Comparison of ENCODE assay signal across 1 cellular context in the genomic region with DNA sequence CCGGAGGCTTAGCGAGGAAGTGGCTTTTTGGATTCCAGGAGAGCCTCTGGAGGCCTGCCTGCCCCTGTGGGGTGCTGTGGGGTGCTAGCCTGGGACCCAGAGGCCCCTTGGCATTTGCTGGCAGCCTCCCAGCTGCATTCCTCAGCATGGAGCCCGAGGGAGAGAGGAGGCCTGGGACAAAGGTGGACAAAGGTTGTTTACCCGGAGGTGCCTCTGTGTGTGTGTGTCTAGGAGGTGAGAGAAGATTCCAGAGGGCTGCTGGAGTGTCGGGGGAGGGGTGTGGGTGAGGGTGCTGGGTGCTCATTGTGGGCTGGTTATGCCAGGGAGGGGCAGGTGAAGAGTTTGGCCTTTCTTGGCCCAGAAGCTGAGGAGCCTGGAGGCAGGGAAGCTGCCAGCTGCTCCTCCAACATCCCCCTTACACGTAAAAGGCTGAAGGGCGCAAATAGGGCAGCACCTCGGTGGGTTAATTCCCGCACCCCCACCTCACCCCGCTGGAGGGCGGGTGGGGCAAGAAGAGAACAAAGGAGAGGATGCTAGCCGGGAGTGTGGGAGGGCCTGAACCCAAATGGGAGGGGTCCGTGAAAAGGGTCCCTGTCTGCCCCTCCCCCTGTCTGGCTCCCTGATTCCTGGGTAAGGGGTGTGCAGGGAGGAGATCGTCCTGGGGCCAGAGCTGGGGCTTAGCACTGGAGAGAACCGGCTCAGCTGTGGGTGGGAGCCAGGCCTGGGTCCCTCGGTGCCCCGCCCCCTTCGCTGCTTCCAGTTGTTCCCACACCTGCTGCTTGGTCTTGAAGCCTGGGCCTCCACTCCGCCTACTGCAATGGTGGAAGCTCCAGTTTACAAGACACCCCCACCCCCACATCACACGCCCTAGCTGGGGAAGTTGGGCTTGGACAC.
TF ChIP-seq lines count a peak whose summit lies in the region.

No MANE protein-coding gene starts in this region.

TF ChIP-seq in HepG2, 621 proteins besides CTCF, POLR2A, EP300 and RAD21 (continues in another document):
- TF ChIP-seq KLF11 (CRISPR knock-in tag; IDR thresholded peaks at IDR 0.05) (no peak), NR2F1 (CRISPR knock-in tag; IDR thresholded peaks at IDR 0.05) (no peak), XRCC5 (optimal IDR thresholded peaks at IDR 0.05; ENCODE audit: low read length) (peak; percentile 11), KLF12 (CRISPR knock-in tag; IDR thresholded peaks at IDR 0.05; ENCODE audit: borderline replicate concordance) (no peak), ZNF773 (CRISPR knock-in tag; IDR thresholded peaks at IDR 0.05; ENCODE audit: borderline replicate concordance) (no peak), ZNF441 (CRISPR knock-in tag; IDR thresholded peaks at IDR 0.05; ENCODE audit: borderline replicate concordance) (peak; percentile 83), MAZ (IDR thresholded peaks at IDR 0.05; ENCODE audit: borderline replicate concordance, low read depth, low read length) (peak; percentile 42; the same call in 1 of the 2 replicates), MAZ (CRISPR knock-in tag; IDR thresholded peaks at IDR 0.05; ENCODE audit: low read depth) (no peak), KLF6 (CRISPR knock-in tag; IDR thresholded peaks at IDR 0.05) (0 out of 2 replicates have a peak, but pooled peaks have one; percentile 54), ZKSCAN5 (CRISPR knock-in tag; IDR thresholded peaks at IDR 0.05) (peak; percentile 99), ZNF501 (CRISPR knock-in tag; IDR thresholded peaks at IDR 0.05) (peak; percentile 92), ZNF556 (CRISPR knock-in tag; IDR thresholded peaks at IDR 0.05; ENCODE audit: borderline replicate concordance) (no peak; the same call in 1 of the 2 replicates), GLI4 (CRISPR knock-in tag; IDR thresholded peaks at IDR 0.05; ENCODE audit: borderline replicate concordance) (0 out of 2 replicates have a peak, but pooled peaks have one; percentile 50), DPF2 (CRISPR knock-in tag; IDR thresholded peaks at IDR 0.05; ENCODE audit: borderline replicate concordance, low read depth) (peak; percentile 92; the same call in 1 of the 2 replicates), ZNF326 (CRISPR knock-in tag; IDR thresholded peaks at IDR 0.05; ENCODE audit: borderline replicate concordance) (no peak), KDM5B (CRISPR knock-in tag; IDR thresholded peaks at IDR 0.05; ENCODE audit: borderline replicate concordance) (peak; percentile 81; the same call in 1 of the 2 replicates), ZNF253 (CRISPR knock-in tag; IDR thresholded peaks at IDR 0.05; ENCODE audit: borderline replicate concordance) (no peak; the same call in 1 of the 2 replicates), NCOA2 (CRISPR knock-in tag; IDR thresholded peaks at IDR 0.05) (peak; percentile 85), ZEB1 (IDR thresholded peaks at IDR 0.05; ENCODE audit: insufficient replicate concordance, low read depth) (peak; percentile 71), ZSCAN20 (CRISPR knock-in tag; IDR thresholded peaks at IDR 0.05; ENCODE audit: borderline replicate concordance) (no peak)
- TF ChIP-seq, protein P1, sequence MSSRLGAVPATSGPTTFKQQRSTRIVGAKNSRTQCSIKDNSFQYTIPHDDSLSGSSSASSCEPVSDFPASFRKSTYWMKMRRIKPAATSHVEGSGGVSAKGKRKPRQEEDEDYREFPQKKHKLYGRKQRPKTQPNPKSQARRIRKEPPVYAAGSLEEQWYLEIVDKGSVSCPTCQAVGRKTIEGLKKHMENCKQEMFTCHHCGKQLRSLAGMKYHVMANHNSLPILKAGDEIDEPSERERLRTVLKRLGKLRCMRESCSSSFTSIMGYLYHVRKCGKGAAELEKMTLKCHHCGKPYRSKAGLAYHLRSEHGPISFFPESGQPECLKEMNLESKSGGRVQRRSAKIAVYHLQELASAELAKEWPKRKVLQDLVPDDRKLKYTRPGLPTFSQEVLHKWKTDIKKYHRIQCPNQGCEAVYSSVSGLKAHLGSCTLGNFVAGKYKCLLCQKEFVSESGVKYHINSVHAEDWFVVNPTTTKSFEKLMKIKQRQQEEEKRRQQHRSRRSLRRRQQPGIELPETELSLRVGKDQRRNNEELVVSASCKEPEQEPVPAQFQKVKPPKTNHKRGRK (CRISPR knock-in tag; IDR thresholded peaks at IDR 0.05), result 0 out of 2 replicates have a peak, but pooled peaks have one; percentile 5
- TF ChIP-seq, protein P2, sequence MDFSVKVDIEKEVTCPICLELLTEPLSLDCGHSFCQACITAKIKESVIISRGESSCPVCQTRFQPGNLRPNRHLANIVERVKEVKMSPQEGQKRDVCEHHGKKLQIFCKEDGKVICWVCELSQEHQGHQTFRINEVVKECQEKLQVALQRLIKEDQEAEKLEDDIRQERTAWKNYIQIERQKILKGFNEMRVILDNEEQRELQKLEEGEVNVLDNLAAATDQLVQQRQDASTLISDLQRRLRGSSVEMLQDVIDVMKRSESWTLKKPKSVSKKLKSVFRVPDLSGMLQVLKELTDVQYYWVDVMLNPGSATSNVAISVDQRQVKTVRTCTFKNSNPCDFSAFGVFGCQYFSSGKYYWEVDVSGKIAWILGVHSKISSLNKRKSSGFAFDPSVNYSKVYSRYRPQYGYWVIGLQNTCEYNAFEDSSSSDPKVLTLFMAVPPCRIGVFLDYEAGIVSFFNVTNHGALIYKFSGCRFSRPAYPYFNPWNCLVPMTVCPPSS (IDR thresholded peaks at IDR 0.05), result no peak
- TF ChIP-seq, protein P3, sequence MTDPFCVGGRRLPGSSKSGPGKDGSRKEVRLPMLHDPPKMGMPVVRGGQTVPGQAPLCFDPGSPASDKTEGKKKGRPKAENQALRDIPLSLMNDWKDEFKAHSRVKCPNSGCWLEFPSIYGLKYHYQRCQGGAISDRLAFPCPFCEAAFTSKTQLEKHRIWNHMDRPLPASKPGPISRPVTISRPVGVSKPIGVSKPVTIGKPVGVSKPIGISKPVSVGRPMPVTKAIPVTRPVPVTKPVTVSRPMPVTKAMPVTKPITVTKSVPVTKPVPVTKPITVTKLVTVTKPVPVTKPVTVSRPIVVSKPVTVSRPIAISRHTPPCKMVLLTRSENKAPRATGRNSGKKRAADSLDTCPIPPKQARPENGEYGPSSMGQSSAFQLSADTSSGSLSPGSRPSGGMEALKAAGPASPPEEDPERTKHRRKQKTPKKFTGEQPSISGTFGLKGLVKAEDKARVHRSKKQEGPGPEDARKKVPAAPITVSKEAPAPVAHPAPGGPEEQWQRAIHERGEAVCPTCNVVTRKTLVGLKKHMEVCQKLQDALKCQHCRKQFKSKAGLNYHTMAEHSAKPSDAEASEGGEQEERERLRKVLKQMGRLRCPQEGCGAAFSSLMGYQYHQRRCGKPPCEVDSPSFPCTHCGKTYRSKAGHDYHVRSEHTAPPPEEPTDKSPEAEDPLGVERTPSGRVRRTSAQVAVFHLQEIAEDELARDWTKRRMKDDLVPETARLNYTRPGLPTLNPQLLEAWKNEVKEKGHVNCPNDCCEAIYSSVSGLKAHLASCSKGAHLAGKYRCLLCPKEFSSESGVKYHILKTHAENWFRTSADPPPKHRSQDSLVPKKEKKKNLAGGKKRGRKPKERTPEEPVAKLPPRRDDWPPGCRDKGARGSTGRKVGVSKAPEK (CRISPR knock-in tag; IDR thresholded peaks at IDR 0.05; ENCODE audit: borderline replicate concordance), result no peak
- TF ChIP-seq, protein P4, sequence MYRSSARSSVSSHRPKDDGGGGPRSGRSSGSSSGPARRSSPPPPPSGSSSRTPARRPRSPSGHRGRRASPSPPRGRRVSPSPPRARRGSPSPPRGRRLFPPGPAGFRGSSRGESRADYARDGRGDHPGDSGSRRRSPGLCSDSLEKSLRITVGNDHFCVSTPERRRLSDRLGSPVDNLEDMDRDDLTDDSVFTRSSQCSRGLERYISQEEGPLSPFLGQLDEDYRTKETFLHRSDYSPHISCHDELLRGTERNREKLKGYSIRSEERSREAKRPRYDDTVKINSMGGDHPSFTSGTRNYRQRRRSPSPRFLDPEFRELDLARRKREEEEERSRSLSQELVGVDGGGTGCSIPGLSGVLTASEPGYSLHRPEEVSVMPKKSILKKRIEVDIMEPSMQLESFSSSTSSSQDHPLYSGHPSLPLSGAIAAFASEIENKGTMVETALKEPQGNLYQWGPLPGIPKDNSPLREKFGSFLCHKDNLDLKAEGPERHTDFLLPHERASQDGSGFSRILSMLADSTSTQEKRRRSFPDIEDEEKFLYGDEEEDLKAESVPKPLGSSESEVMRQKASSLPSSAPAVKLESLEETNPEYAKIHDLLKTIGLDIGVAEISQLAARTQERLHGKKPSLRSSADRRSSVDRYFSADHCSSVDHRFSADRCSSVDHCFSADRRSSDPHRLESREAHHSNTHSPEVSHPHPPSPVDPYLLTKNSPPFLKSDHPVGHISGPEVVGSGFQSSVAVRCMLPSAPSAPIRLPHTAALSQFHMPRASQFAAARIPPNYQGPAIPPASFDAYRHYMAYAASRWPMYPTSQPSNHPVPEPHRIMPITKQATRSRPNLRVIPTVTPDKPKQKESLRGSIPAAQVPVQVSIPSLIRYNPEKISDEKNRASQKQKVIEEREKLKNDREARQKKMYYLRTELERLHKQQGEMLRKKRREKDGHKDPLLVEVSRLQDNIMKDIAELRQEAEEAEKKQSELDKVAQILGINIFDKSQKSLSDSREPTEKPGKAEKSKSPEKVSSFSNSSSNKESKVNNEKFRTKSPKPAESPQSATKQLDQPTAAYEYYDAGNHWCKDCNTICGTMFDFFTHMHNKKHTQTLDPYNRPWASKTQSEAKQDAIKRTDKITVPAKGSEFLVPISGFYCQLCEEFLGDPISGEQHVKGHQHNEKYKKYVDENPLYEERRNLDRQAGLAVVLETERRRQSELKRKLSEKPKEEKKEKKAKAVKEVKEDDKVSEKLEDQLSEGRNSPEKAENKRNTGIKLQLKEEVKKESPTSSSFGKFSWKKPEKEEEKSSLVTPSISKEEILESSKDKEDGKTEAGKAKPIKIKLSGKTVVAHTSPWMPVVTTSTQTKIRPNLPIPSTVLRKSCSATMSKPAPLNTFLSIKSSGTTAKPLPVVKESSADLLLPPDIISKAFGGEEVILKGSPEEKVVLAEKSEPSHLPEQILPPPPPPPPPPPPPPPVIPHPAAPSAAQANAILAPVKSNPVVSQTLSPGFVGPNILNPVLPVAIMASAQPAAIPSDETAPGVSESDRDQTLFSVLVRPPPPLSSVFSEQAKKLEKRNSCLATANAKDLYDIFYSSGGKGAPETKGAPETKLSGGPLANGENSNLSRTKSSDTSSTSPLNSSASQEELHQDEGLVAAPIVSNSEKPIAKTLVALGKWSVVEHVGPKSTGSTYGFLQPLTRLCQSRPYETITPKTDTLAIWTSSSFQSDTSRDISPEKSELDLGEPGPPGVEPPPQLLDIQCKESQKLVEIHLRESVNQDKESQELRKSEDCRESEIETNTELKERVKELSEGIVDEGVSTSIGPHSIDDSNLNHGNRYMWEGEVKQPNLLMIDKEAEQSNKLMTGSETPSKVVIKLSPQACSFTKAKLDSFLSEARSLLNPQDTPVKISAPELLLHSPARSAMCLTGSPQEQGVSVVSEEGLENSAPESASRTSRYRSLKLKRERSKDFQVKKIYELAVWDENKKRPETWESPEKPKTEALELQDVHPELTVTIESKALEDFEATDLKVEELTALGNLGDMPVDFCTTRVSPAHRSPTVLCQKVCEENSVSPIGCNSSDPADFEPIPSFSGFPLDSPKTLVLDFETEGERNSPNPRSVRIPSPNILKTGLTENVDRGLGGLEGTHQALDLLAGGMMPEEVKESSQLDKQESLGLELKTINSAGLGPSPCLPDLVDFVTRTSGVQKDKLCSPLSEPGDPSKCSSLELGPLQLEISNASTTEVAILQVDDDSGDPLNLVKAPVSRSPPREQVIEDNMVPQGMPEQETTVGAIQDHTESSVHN (CRISPR knock-in tag; IDR thresholded peaks at IDR 0.05), result no peak
- TF ChIP-seq, protein P5, sequence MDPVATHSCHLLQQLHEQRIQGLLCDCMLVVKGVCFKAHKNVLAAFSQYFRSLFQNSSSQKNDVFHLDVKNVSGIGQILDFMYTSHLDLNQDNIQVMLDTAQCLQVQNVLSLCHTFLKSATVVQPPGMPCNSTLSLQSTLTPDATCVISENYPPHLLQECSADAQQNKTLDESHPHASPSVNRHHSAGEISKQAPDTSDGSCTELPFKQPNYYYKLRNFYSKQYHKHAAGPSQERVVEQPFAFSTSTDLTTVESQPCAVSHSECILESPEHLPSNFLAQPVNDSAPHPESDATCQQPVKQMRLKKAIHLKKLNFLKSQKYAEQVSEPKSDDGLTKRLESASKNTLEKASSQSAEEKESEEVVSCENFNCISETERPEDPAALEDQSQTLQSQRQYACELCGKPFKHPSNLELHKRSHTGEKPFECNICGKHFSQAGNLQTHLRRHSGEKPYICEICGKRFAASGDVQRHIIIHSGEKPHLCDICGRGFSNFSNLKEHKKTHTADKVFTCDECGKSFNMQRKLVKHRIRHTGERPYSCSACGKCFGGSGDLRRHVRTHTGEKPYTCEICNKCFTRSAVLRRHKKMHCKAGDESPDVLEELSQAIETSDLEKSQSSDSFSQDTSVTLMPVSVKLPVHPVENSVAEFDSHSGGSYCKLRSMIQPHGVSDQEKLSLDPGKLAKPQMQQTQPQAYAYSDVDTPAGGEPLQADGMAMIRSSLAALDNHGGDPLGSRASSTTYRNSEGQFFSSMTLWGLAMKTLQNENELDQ (CRISPR knock-in tag; IDR thresholded peaks at IDR 0.05; ENCODE audit: borderline replicate concordance), result no peak
- TF ChIP-seq, protein P6, sequence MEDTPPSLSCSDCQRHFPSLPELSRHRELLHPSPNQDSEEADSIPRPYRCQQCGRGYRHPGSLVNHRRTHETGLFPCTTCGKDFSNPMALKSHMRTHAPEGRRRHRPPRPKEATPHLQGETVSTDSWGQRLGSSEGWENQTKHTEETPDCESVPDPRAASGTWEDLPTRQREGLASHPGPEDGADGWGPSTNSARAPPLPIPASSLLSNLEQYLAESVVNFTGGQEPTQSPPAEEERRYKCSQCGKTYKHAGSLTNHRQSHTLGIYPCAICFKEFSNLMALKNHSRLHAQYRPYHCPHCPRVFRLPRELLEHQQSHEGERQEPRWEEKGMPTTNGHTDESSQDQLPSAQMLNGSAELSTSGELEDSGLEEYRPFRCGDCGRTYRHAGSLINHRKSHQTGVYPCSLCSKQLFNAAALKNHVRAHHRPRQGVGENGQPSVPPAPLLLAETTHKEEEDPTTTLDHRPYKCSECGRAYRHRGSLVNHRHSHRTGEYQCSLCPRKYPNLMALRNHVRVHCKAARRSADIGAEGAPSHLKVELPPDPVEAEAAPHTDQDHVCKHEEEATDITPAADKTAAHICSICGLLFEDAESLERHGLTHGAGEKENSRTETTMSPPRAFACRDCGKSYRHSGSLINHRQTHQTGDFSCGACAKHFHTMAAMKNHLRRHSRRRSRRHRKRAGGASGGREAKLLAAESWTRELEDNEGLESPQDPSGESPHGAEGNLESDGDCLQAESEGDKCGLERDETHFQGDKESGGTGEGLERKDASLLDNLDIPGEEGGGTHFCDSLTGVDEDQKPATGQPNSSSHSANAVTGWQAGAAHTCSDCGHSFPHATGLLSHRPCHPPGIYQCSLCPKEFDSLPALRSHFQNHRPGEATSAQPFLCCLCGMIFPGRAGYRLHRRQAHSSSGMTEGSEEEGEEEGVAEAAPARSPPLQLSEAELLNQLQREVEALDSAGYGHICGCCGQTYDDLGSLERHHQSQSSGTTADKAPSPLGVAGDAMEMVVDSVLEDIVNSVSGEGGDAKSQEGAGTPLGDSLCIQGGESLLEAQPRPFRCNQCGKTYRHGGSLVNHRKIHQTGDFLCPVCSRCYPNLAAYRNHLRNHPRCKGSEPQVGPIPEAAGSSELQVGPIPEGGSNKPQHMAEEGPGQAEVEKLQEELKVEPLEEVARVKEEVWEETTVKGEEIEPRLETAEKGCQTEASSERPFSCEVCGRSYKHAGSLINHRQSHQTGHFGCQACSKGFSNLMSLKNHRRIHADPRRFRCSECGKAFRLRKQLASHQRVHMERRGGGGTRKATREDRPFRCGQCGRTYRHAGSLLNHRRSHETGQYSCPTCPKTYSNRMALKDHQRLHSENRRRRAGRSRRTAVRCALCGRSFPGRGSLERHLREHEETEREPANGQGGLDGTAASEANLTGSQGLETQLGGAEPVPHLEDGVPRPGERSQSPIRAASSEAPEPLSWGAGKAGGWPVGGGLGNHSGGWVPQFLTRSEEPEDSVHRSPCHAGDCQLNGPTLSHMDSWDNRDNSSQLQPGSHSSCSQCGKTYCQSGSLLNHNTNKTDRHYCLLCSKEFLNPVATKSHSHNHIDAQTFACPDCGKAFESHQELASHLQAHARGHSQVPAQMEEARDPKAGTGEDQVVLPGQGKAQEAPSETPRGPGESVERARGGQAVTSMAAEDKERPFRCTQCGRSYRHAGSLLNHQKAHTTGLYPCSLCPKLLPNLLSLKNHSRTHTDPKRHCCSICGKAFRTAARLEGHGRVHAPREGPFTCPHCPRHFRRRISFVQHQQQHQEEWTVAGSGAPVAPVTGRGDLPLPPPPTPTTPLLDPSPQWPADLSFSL (CRISPR knock-in tag; IDR thresholded peaks at IDR 0.05), result peak; percentile 59
